ENCODE assay signal across 20 cellular contexts in genomic region chr3:166282931-166283330, GRCh38.
A peak's percentile ranks its signal among the peaks of the same experiment; 100 is the strongest.
DNase-seq lines count a peak whose midpoint lies in the region; ATAC-seq, FAIRE-seq and TF ChIP-seq lines count a peak whose summit lies in the region.
"Had no signal": no experiment of that assay in that cellular context is flagged by ENCODE, and none has a peak within 500 bp of the region (broad histone marks: within the 10 kb centered on the region; RNA-seq: fewer than 3 reads in every experiment).

No MANE protein-coding gene starts in this region.

- H3K4me3 Mint-ChIP-seq in neural progenitor cell: no peak overlapping the region
- H3K4me3 Mint-ChIP-seq in activated naive CD8-positive, alpha-beta T cell treated with anti-CD3 and anti-CD28 coated beads for 36 hours: no peak overlapping the region
- H3K4me3 Mint-ChIP-seq: B cell; CD4-positive, alpha-beta T cell had no signal

- TF ChIP-seq EP300 in A549 (IDR thresholded peaks at IDR 0.05): no peak

- H3K4me1 ChIP-seq in A549 (peaks cover 12% of the 10 kb centered on the region; the same call in 2 of the 3 replicates), keratinocyte (ENCODE audit: control insufficient read depth, extremely low read depth, insufficient read depth, low read length) (peaks cover 20% of the 10 kb centered on the region), neural progenitor cell (no peaks in the 10 kb centered on the region), left ventricle myocardium inferior (no peaks in the 10 kb centered on the region)

- no peak for ATAC-seq in A549

- H3K27ac Mint-ChIP-seq in neural progenitor cell: peak overlapping the region; percentile 24
- H3K27ac Mint-ChIP-seq in activated naive CD8-positive, alpha-beta T cell treated with anti-CD3 and anti-CD28 coated beads for 36 hours: no peak overlapping the region
- H3K27ac Mint-ChIP-seq: B cell; CD4-positive, alpha-beta T cell had no signal

- H2AFZ ChIP-seq in keratinocyte (ENCODE audit: control insufficient read depth, low read length) (peak overlapping the region; percentile 78), neural progenitor cell (replicated peaks) (no peak overlapping the region)

- H3K79me2 ChIP-seq in keratinocyte (ENCODE audit: control insufficient read depth, insufficient read depth, low read length) (no peaks in the 10 kb centered on the region), neural progenitor cell (ENCODE audit: low read depth) (no peaks in the 10 kb centered on the region)

- no peaks in the 10 kb centered on the region for H3K27me3 Mint-ChIP-seq in neural progenitor cell (ENCODE audit: insufficient read depth, low read depth)
- no peaks in the 10 kb centered on the region for H3K27me3 Mint-ChIP-seq in activated naive CD8-positive, alpha-beta T cell treated with anti-CD3 and anti-CD28 coated beads for 36 hours
- H3K27me3 Mint-ChIP-seq: B cell; CD4-positive, alpha-beta T cell had no signal

- POLR2A ChIA-PET in A549 (lab: Yijun Ruan, JAX): no interaction called here

- no peak overlapping the region for H3K27ac ChIP-seq in A549
- H3K27ac ChIP-seq in keratinocyte (ENCODE audit: control insufficient read depth, insufficient read depth, low read length): no peak overlapping the region
- no peak overlapping the region for H3K27ac ChIP-seq in neural progenitor cell
- H3K27ac ChIP-seq in left ventricle myocardium inferior (replicated peaks): no peak overlapping the region

- FAIRE-seq in A549 (lab: Jason Lieb, UNC) (no peak), keratinocyte (lab: Jason Lieb, UNC) (no peak), GM12892 (lab: Jason Lieb, UNC) (no peak)
- FAIRE-seq: D721Med, G401.6, GM12891, H1 had no signal

- no peaks in the 10 kb centered on the region for H3K36me3 Mint-ChIP-seq in neural progenitor cell
- no peaks in the 10 kb centered on the region for H3K36me3 Mint-ChIP-seq in activated naive CD8-positive, alpha-beta T cell treated with anti-CD3 and anti-CD28 coated beads for 36 hours

- H3K36me3 ChIP-seq in keratinocyte (ENCODE audit: control insufficient read depth in 2 of 2, extremely low read depth in 1 of 2, insufficient read depth in 2 of 2, low read length in 2 of 2) (no peaks in the 10 kb centered on the region), neural progenitor cell (no peaks in the 10 kb centered on the region), left ventricle myocardium inferior (no peaks in the 10 kb centered on the region)
- H3K36me3 ChIP-seq: HAP-1 had no signal

- H3K4me1 Mint-ChIP-seq in neural progenitor cell: peaks cover 12% of the 10 kb centered on the region
- H3K4me1 Mint-ChIP-seq in activated naive CD8-positive, alpha-beta T cell treated with anti-CD3 and anti-CD28 coated beads for 36 hours: no peaks in the 10 kb centered on the region
- H3K4me1 Mint-ChIP-seq: B cell had no signal

- TF ChIP-seq RAD21 in A549 (conservative IDR thresholded peaks at IDR 0.05 in 1 of 2, IDR thresholded peaks at IDR 0.05 in 1 of 2): no peak

- H3K9me3 Mint-ChIP-seq in neural progenitor cell: no peaks in the 10 kb centered on the region
- peaks cover 6% of the 10 kb centered on the region for H3K9me3 Mint-ChIP-seq in activated naive CD8-positive, alpha-beta T cell treated with anti-CD3 and anti-CD28 coated beads for 36 hours
- H3K9me3 Mint-ChIP-seq: CD4-positive, alpha-beta T cell had no signal

- no peak overlapping the region for H3K9ac ChIP-seq in keratinocyte (ENCODE audit: control insufficient read depth, extremely low read depth, insufficient read depth, low read length)
- H3K9ac ChIP-seq in neural progenitor cell: no peak overlapping the region

- H3K4me3 ChIP-seq in A549 (no peak overlapping the region), keratinocyte (ENCODE audit: control insufficient read depth in 2 of 3, extremely low read depth in 1 of 3, insufficient read depth in 2 of 3, low read depth in 1 of 3, low read length in 3 of 3) (no peak overlapping the region), neural progenitor cell (no peak overlapping the region), left ventricle myocardium inferior (no peak overlapping the region)
- H3K4me3 ChIP-seq: HAP-1 had no signal

- 71% methylated on average over 2 of the region's 2 CpGs for WGBS in A549 (ENCODE audit: missing lambda C conversion rate)

- CTCF ChIA-PET in A549 (lab: Yijun Ruan, JAX): no interaction called here

- H3K9me1 ChIP-seq in keratinocyte (ENCODE audit: control insufficient read depth, extremely low read depth, insufficient read depth, low read length): no peaks in the 10 kb centered on the region

- no peak for DNase-seq in A549 (ENCODE audit: low read depth in 1 of 2, low spot score in 1 of 2)
- peak; percentile 34 for DNase-seq in OCI-M1 (lab: John Stamatoyannopoulos, UW)
- no peak for DNase-seq in keratinocyte (ENCODE audit: low read depth, low spot score)
- no peak for DNase-seq in neural progenitor cell (ENCODE audit: low spot score)
- DNase-seq in left ventricle myocardium inferior: no peak
- no peak for DNase-seq in GM20000 (ENCODE audit: low spot score)
- DNase-seq in activated naive CD8-positive, alpha-beta T cell treated with anti-CD3 and anti-CD28 coated beads for 36 hours: no peak
- no peak for DNase-seq in GM12892 (ENCODE audit: insufficient read length)
- DNase-seq: C1 segment of cervical spinal cord; CD4-positive, alpha-beta T cell; DMS153; DMS79 treated with DMSO at 0.1 percent for 48 hours; EL; IMR-90 had no signal

- H3K4me2 ChIP-seq in A549 (peak overlapping the region; percentile 56; the same call in 2 of the 3 replicates), keratinocyte (ENCODE audit: control insufficient read depth, extremely low read depth, insufficient read depth, low read depth, low read length) (no peak overlapping the region), neural progenitor cell (no peak overlapping the region)

- H3K27me3 ChIP-seq in keratinocyte (ENCODE audit: control insufficient read depth, extremely low read depth, insufficient read depth, low read length) (no peaks in the 10 kb centered on the region), neural progenitor cell (no peaks in the 10 kb centered on the region), left ventricle myocardium inferior (ENCODE audit: low read depth) (no peaks in the 10 kb centered on the region)

- no peaks in the 10 kb centered on the region for H3F3A ChIP-seq in neural progenitor cell (ENCODE audit: low read depth)

- H4K20me1 ChIP-seq in keratinocyte (ENCODE audit: control insufficient read depth, extremely low read depth, insufficient read depth, low read length): no peaks in the 10 kb centered on the region
- no peaks in the 10 kb centered on the region for H4K20me1 ChIP-seq in neural progenitor cell (ENCODE audit: low read depth)

- H3K9me3 ChIP-seq in A549 (no peaks in the 10 kb centered on the region), keratinocyte (ENCODE audit: control insufficient read depth, low read depth, low read length) (no peaks in the 10 kb centered on the region), neural progenitor cell (ENCODE audit: low read depth) (no peaks in the 10 kb centered on the region), left ventricle myocardium inferior (replicated peaks) (peaks cover 3% of the 10 kb centered on the region)
- H3K9me3 ChIP-seq: HAP-1 had no signal

- intact Hi-C loops in left ventricle myocardium inferior (cut with micrococcal nuclease): no loop called here

- no peak for TF ChIP-seq CTCF in A549 (IDR thresholded peaks at IDR 0.05)
- no peak for TF ChIP-seq CTCF in keratinocyte (optimal IDR thresholded peaks at IDR 0.05 in 1 of 3, IDR thresholded peaks at IDR 0.05 in 1 of 3, conservative IDR thresholded peaks at IDR 0.05 in 1 of 3; ENCODE audit: extremely low read depth in 1 of 3, insufficient read depth in 2 of 3, low read length in 3 of 3)
- TF ChIP-seq CTCF in neural progenitor cell (IDR thresholded peaks at IDR 0.05): no peak
- TF ChIP-seq CTCF in left ventricle myocardium inferior (IDR thresholded peaks at IDR 0.05; ENCODE audit: borderline replicate concordance): no peak
- TF ChIP-seq CTCF in GM20000 (IDR thresholded peaks at IDR 0.05; ENCODE audit: extremely low read depth, missing control alignments): no peak

- dilution Hi-C loops in keratinocyte (cut with MboI; ENCODE audit: extremely low pct_ligation_motif_present, low sequenced_read_pairs): no loop called here

- TF ChIP-seq POLR2A in A549 (IDR thresholded peaks at IDR 0.05; ENCODE audit: low read length): no peak
- TF ChIP-seq POLR2A in GM12892 (IDR thresholded peaks at IDR 0.05; ENCODE audit: low read depth, low read length): no peak

TF ChIP-seq in A549, 52 proteins besides CTCF, POLR2A, EP300 and RAD21:
- TF ChIP-seq KDM1A (IDR thresholded peaks at IDR 0.05; ENCODE audit: low read depth): no peak
- TF ChIP-seq POLR2AphosphoS2 (conservative IDR thresholded peaks at IDR 0.05; ENCODE audit: low read length): no peak
- TF ChIP-seq HOXB5 (CRISPR knock-in tag; IDR thresholded peaks at IDR 0.05): no peak
- no peak for TF ChIP-seq RCOR1 (IDR thresholded peaks at IDR 0.05; ENCODE audit: low read depth, low read length)
- TF ChIP-seq BHLHE40 (IDR thresholded peaks at IDR 0.05; ENCODE audit: low read depth, low read length): no peak
- no peak for TF ChIP-seq MAFK (IDR thresholded peaks at IDR 0.05; ENCODE audit: partially characterized antibody)
- TF ChIP-seq RARB (CRISPR knock-in tag; IDR thresholded peaks at IDR 0.05): no peak
- TF ChIP-seq ESRRA (IDR thresholded peaks at IDR 0.05; ENCODE audit: borderline replicate concordance, low read length): no peak
- no peak for TF ChIP-seq HDAC2 (IDR thresholded peaks at IDR 0.05)
- TF ChIP-seq ZFP36 (IDR thresholded peaks at IDR 0.05; ENCODE audit: borderline replicate concordance, partially characterized antibody): no peak
- TF ChIP-seq, protein P1, sequence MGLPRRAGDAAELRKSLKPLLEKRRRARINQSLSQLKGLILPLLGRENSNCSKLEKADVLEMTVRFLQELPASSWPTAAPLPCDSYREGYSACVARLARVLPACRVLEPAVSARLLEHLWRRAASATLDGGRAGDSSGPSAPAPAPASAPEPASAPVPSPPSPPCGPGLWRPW (IDR thresholded peaks at IDR 0.05): no peak
- no peak for TF ChIP-seq PHF8 (IDR thresholded peaks at IDR 0.05; ENCODE audit: borderline replicate concordance, low read depth)
- no peak for TF ChIP-seq RFX5 (IDR thresholded peaks at IDR 0.05)
- TF ChIP-seq TP53 (CRISPR knock-in tag; IDR thresholded peaks at IDR 0.05): no peak
- no peak for TF ChIP-seq ZNF302 (CRISPR knock-in tag; IDR thresholded peaks at IDR 0.05)
- TF ChIP-seq CHD4 (IDR thresholded peaks at IDR 0.05; ENCODE audit: borderline replicate concordance): no peak
- TF ChIP-seq ZC3H11A (IDR thresholded peaks at IDR 0.05): no peak
- TF ChIP-seq MYC (IDR thresholded peaks at IDR 0.05; ENCODE audit: borderline replicate concordance, low read length): no peak
